8 cellular contexts compared by ENCODE assay signal in genomic region chr1:186155594-186155993, GRCh38.
DNase-seq lines count a peak whose midpoint lies in the region; ATAC-seq and TF ChIP-seq lines count a peak whose summit lies in the region.

No MANE protein-coding gene starts in this region.

- TF ChIP-seq CTCF in AG10803 (conservative IDR thresholded peaks at IDR 0.05; ENCODE audit: low read length): peak; percentile 77

- ATAC-seq in GM18502 (IDR thresholded peaks at IDR 0.05; ENCODE audit: poor library complexity, unreplicated experiment) (peak; percentile 66), HG03469 (IDR thresholded peaks at IDR 0.05; ENCODE audit: unreplicated experiment) (peak; percentile 72), HG02798 (IDR thresholded peaks at IDR 0.05; ENCODE audit: poor library complexity, unreplicated experiment) (no peak)

- no peak overlapping the region for H3K4me3 ChIP-seq in AG10803 (ENCODE audit: low read length)

- peak; percentile 81 for DNase-seq in AG10803 (ENCODE audit: low read depth)
- DNase-seq in SHP77 (lab: John Stamatoyannopoulos, UW): peak; percentile 8 to 47
- peak; percentile 87 for DNase-seq in fibroblast of peridontal ligament (ENCODE audit: extremely low read depth)
- DNase-seq in stromal cell of bone marrow (ENCODE audit: low read depth): peak; percentile 67
- DNase-seq in activated effector memory CD4-positive, alpha-beta T cell treated with anti-CD3 and anti-CD28 coated beads, Interleukin-2, amount 50 U/mL, for 16 hours: no peak
